In the genomic region with DNA sequence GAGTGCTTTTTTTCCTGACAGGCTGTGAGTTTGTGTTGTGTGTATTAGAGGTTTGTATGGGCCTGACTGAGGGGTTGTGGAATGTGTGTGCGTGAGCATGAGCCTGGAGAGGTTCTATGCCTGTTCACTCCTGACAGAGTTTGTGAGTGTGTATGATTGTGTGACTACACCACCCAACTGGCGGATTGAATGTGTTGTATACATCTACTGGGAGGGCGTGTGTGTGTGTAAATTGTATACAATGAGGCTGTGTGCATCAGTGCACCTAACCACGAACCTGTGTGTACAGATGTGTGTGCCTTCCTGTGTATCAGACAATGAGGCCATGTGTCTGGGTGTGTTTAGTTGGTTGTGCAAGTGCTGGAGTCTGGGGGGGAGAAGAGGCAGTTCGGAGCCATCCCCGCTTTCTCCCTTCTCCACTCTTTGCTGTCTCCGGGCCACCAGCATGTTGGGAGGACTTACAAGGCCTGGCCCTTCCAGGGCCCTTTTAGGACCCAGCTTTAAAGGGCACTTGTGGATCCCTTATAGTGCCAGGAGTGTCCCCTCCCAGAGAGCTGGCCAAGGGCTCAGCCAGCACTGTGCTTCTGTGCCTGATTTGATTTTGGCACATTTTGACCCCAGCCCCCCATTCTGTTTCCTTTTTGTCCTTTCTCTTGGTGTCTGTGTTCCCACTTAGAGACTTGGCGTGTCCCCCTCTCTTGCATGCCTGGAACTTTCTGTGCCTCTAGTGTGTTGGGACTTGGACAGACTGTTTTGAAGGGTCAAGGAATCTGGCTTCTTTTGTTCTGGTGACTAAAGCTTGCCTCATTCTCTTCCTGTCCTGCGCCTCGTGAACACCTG, we compare ENCODE assay signal across 8 cellular contexts. TPM values are rescaled to one million over a fixed set of nuclear protein-coding genes. Genes with fewer than 3 reads are reported as not detected.
DNase-seq lines count a peak whose midpoint lies in the region; ATAC-seq, FAIRE-seq and TF ChIP-seq lines count a peak whose summit lies in the region.

No MANE protein-coding gene starts in this region.

- CTCF ChIA-PET in PC-9 (lab: Charles Lee), result interaction anchor here (0.9 to 1.0 kb wide), 2 partner anchors 103 to 111 kb away, joined by 4 to 5 read pairs; no protein-coding TSS in a partner anchor

- H3K27me3 Mint-ChIP-seq in endodermal cell (ENCODE audit: insufficient read depth), result peaks cover 24% of the 10 kb centered on the region
- peaks cover 42% of the 10 kb centered on the region for H3K27me3 Mint-ChIP-seq in stimulated activated memory B cell treated with anti-CD40 and anti-IgM and Interleukin-4, amounts not matched to agents 10 μg/mL and 1 μg/mL and 100 μg/mL, for 72 hours

- no peaks in the 10 kb centered on the region for H3K27me3 ChIP-seq in PC-9 (ENCODE audit: insufficient read depth, low read depth)
- no peaks in the 10 kb centered on the region for H3K27me3 ChIP-seq in endodermal cell (ENCODE audit: control insufficient read depth, insufficient read depth, low read length, poor library complexity, severe bottlenecking)

- H3K4me3 Mint-ChIP-seq in endodermal cell, result peak overlapping the region; percentile 84
- no peak overlapping the region for H3K4me3 Mint-ChIP-seq in stimulated activated memory B cell treated with anti-CD40 and anti-IgM and Interleukin-4, amounts not matched to agents 10 μg/mL and 1 μg/mL and 100 μg/mL, for 72 hours

- H3K79me2 ChIP-seq in PC-9 (ENCODE audit: low read depth), result peaks cover 77% of the 10 kb centered on the region

- peak overlapping the region; percentile 98 for H3K4me2 ChIP-seq in PC-9

- 78 to 94% methylated on average over 2 to 10 of the region's 10 CpGs for WGBS in endodermal cell (ENCODE audit: insufficient coverage in 1 of 2, insufficient read length in 1 of 2), 2 experiments

- BruUV-seq in PC-9 (replicated peaks; lab: Mats Ljungman, UMichigan), result TSS peak; percentile 30

- H3K9me3 Mint-ChIP-seq in endodermal cell, result peaks cover 9% of the 10 kb centered on the region
- H3K9me3 Mint-ChIP-seq in stimulated activated memory B cell treated with anti-CD40 and anti-IgM and Interleukin-4, amounts not matched to agents 10 μg/mL and 1 μg/mL and 100 μg/mL, for 72 hours, result no peaks in the 10 kb centered on the region

- no peaks in the 10 kb centered on the region for H3K9me2 ChIP-seq in PC-9 (ENCODE audit: insufficient read depth)

- POLR2A ChIA-PET in PC-9 (lab: Charles Lee; ENCODE audit: unreplicated experiment), result interaction anchor here (0.6 to 1.6 kb wide), 2 partner anchors 30 to 83 kb away, joined by 3 to 8 read pairs; no protein-coding TSS in a partner anchor

- H3K36me3 Mint-ChIP-seq in endodermal cell (ENCODE audit: low read depth), result peaks cover 2% of the 10 kb centered on the region
- no peaks in the 10 kb centered on the region for H3K36me3 Mint-ChIP-seq in stimulated activated memory B cell treated with anti-CD40 and anti-IgM and Interleukin-4, amounts not matched to agents 10 μg/mL and 1 μg/mL and 100 μg/mL, for 72 hours

- ATAC-seq in GM21423 (IDR thresholded peaks at IDR 0.05; ENCODE audit: unreplicated experiment), result no peak
- ATAC-seq in omental fat pad (ENCODE audit: low FRiP score), result no peak
- no peak for ATAC-seq in stimulated activated memory B cell treated with anti-CD40 and anti-IgM and Interleukin-4, amounts not matched to agents 10 μg/mL and 1 μg/mL and 100 μg/mL, for 72 hours

- H3F3A ChIP-seq in PC-9 (ENCODE audit: insufficient read depth, low read depth), result peaks cover 29% of the 10 kb centered on the region; the same call in 1 of the 2 replicates

- H3K9ac ChIP-seq in endodermal cell (ENCODE audit: extremely low read depth, low read length, poor library complexity, severe bottlenecking), result no peak overlapping the region

- H3K4me1 ChIP-seq in PC-9 (replicated peaks; ENCODE audit: insufficient read depth) (peaks cover 38% of the 10 kb centered on the region), endodermal cell (ENCODE audit: control insufficient read depth, insufficient read depth, low read length) (peaks cover 12% of the 10 kb centered on the region)

- FAIRE-seq in GM12892 (lab: Jason Lieb, UNC), result no peak

- no peak for TF ChIP-seq CTCF in PC-9 (conservative IDR thresholded peaks at IDR 0.05)
- no peak for TF ChIP-seq CTCF in endodermal cell (conservative IDR thresholded peaks at IDR 0.05)
- no peak for TF ChIP-seq CTCF in omental fat pad (IDR thresholded peaks at IDR 0.05)

- intact Hi-C loops in PC-9 (cut with micrococcal nuclease; ENCODE audit: unreplicated experiment), result loop anchor here (2.0 kb wide), 1 partner anchor 74 kb away; no protein-coding TSS in a partner anchor

- H3K4me1 Mint-ChIP-seq in endodermal cell, result peaks cover 25% of the 10 kb centered on the region
- peaks cover 14% of the 10 kb centered on the region for H3K4me1 Mint-ChIP-seq in stimulated activated memory B cell treated with anti-CD40 and anti-IgM and Interleukin-4, amounts not matched to agents 10 μg/mL and 1 μg/mL and 100 μg/mL, for 72 hours

- DNase-seq in Daoy (ENCODE audit: low read depth) (peak; percentile 8), PC-9 (peak in 1 of 2 experiments; percentile 20), endodermal cell (peak; percentile 67), myocyte (ENCODE audit: low read depth) (peak; percentile 48), omental fat pad (ENCODE audit: low spot score) (no peak), GM12892 (ENCODE audit: insufficient read length) (no peak)

- peak overlapping the region; percentile 48 for H3K27ac Mint-ChIP-seq in endodermal cell
- H3K27ac Mint-ChIP-seq in stimulated activated memory B cell treated with anti-CD40 and anti-IgM and Interleukin-4, amounts not matched to agents 10 μg/mL and 1 μg/mL and 100 μg/mL, for 72 hours, result no peak overlapping the region

- H3K27ac ChIP-seq in PC-9, result peak overlapping the region; percentile 66
- no peak overlapping the region for H3K27ac ChIP-seq in endodermal cell (ENCODE audit: low read depth, low read length)

- H3K36me3 ChIP-seq in PC-9 (ENCODE audit: low read depth) (peaks cover 5% of the 10 kb centered on the region; the same call in 1 of the 2 replicates), endodermal cell (ENCODE audit: control insufficient read depth, insufficient read depth, low read length) (no peaks in the 10 kb centered on the region)

- H2AFZ ChIP-seq in PC-9, result peak overlapping the region; percentile 60; the same call in 1 of the 2 replicates

- TF ChIP-seq POLR2A in GM12892 (IDR thresholded peaks at IDR 0.05; ENCODE audit: low read depth, low read length), result no peak

- H3K9me3 ChIP-seq in PC-9 (ENCODE audit: insufficient read depth, low read depth) (0 out of 2 replicates have a peak, but pooled peaks cover 3% of the 10 kb centered on the region), endodermal cell (ENCODE audit: control insufficient read depth, low read length) (peaks cover 6% of the 10 kb centered on the region)

- H3K4me3 ChIP-seq in PC-9 (peak overlapping the region; percentile 87), endodermal cell (ENCODE audit: low read length) (peak overlapping the region; percentile 75)

- no peaks in the 10 kb centered on the region for H4K20me1 ChIP-seq in PC-9 (ENCODE audit: insufficient read depth)

RNA-seq across cellular contexts. Expression of gene CTDSPL, which starts 1.3 kb away (rescaled TPM):
- 6.1 and 7.3 TPM in 2 replicates for total RNA-seq in Daoy (2014; rRNA removed; shearing (Covaris generic))
- total RNA-seq in PC-9 (2021) (118 and 124 TPM in 2 replicates), endodermal cell (10 to 100 TPM; 27.8 to 30.7 TPM), myocyte (48.9 and 108 TPM in 2 replicates), omental fat pad (10 to 100 TPM; 23.9 to 41.8 (median 33.2) TPM)
- polyA plus RNA-seq in endodermal cell (2013, experiment 1 of 2), result 19.3 TPM
- polyA plus RNA-seq in endodermal cell (2013, experiment 2 of 2), result 23.4 TPM
- 57.9 TPM for polyA plus RNA-seq in myocyte (2012)
- polyA plus RNA-seq in GM12892 (2012; ENCODE audit: missing spikeins), result 0.15 TPM

Comparison
In these comparisons a context has a peak if more than half of its experiments do, and no peak if none do; other contexts are left out.
1. DNase-seq: peak in Daoy (single experiment), endodermal cell (single experiment) and myocyte (single experiment); none in omental fat pad (single experiment) and GM12892 (single experiment).